In genomic region chr7:148507741-148508285, GRCh38 we compare ENCODE assay signal across 24 cellular contexts.
DNase-seq lines count a peak whose midpoint lies in the region; ATAC-seq, FAIRE-seq and TF ChIP-seq lines count a peak whose summit lies in the region.
"Had no signal": no experiment of that assay in that cellular context is flagged by ENCODE, and none has a peak within 500 bp of the region (broad histone marks: within the 10 kb centered on the region; RNA-seq: fewer than 3 reads in every experiment).

No MANE protein-coding gene starts in this region.

- no peaks in the 10 kb centered on the region for H4K20me1 ChIP-seq in osteoblast (ENCODE audit: insufficient read depth, low read length)

- TF ChIP-seq CTCF in osteoblast (IDR thresholded peaks at IDR 0.05; ENCODE audit: extremely low read depth, low read depth, low read length): no peak

- no peaks in the 10 kb centered on the region for H3K9me3 Mint-ChIP-seq in activated naive CD8-positive, alpha-beta T cell treated with anti-CD3 and anti-CD28 coated beads, Interleukin-2, amount 50 U/mL, for 24 hours
- H3K9me3 Mint-ChIP-seq in activated naive CD8-positive, alpha-beta T cell treated with anti-CD3 and anti-CD28 coated beads for 36 hours: no peaks in the 10 kb centered on the region
- no peaks in the 10 kb centered on the region for H3K9me3 Mint-ChIP-seq in stimulated activated naive B cell treated with anti-CD40 and anti-IgM and Interleukin-4, amounts not matched to agents 10 μg/mL and 1 μg/mL and 100 μg/mL, for 72 hours
- H3K9me3 Mint-ChIP-seq: CD14-positive monocyte, GM23338, naive B cell, T-cell had no signal

- no peak for TF ChIP-seq POLR2A in H54 (IDR thresholded peaks at IDR 0.05; ENCODE audit: low read depth, low read length)

- no peaks in the 10 kb centered on the region for H3K36me3 Mint-ChIP-seq in activated naive CD8-positive, alpha-beta T cell treated with anti-CD3 and anti-CD28 coated beads, Interleukin-2, amount 50 U/mL, for 24 hours (ENCODE audit: low read depth)
- no peaks in the 10 kb centered on the region for H3K36me3 Mint-ChIP-seq in activated naive CD8-positive, alpha-beta T cell treated with anti-CD3 and anti-CD28 coated beads for 36 hours
- H3K36me3 Mint-ChIP-seq in stimulated activated naive B cell treated with anti-CD40 and anti-IgM and Interleukin-4, amounts not matched to agents 10 μg/mL and 1 μg/mL and 100 μg/mL, for 72 hours: no peaks in the 10 kb centered on the region
- H3K36me3 Mint-ChIP-seq: CD14-positive monocyte, naive B cell, T-cell had no signal

- no peaks in the 10 kb centered on the region for H3K79me2 ChIP-seq in osteoblast (ENCODE audit: insufficient read depth, low read length)

- H2AFZ ChIP-seq in osteoblast (ENCODE audit: low read length): no peak overlapping the region
- H2AFZ ChIP-seq: GM23338 had no signal

- no peak for FAIRE-seq in H54 (lab: Jason Lieb, UNC)
- FAIRE-seq: islet of Langerhans had no signal

- H3K4me3 Mint-ChIP-seq in activated naive CD8-positive, alpha-beta T cell treated with anti-CD3 and anti-CD28 coated beads, Interleukin-2, amount 50 U/mL, for 24 hours: no peak overlapping the region
- H3K4me3 Mint-ChIP-seq in activated naive CD8-positive, alpha-beta T cell treated with anti-CD3 and anti-CD28 coated beads for 36 hours: no peak overlapping the region
- H3K4me3 Mint-ChIP-seq in stimulated activated naive B cell treated with anti-CD40 and anti-IgM and Interleukin-4, amounts not matched to agents 10 μg/mL and 1 μg/mL and 100 μg/mL, for 72 hours: no peak overlapping the region
- H3K4me3 Mint-ChIP-seq: CD14-positive monocyte, GM23338, T-cell had no signal

- peak; percentile 62 to 64 for ATAC-seq in activated CD4-positive, CD25-positive, alpha-beta regulatory T cell treated with anti-CD3 and anti-CD28 coated beads, Interleukin-2, amount 50 U/mL, for 24 hours
- ATAC-seq in activated naive CD8-positive, alpha-beta T cell treated with anti-CD3 and anti-CD28 coated beads, Interleukin-2, amount 50 U/mL, for 24 hours: no peak
- peak in 1 of 2 donors; percentile 7 for ATAC-seq in stimulated activated naive B cell treated with anti-CD40 and anti-IgM and Interleukin-4, amounts not matched to agents 10 μg/mL and 1 μg/mL and 100 μg/mL, for 72 hours (replicated peaks)
- ATAC-seq: GM23338, left ventricle myocardium superior, T-cell had no signal

- H3K27me3 ChIP-seq in osteoblast (ENCODE audit: insufficient read depth, low read length): peaks cover 7% of the 10 kb centered on the region
- H3K27me3 ChIP-seq: breast epithelium had no signal

- no peaks in the 10 kb centered on the region for H3K4me1 ChIP-seq in osteoblast (ENCODE audit: insufficient read depth, low read length)
- H3K4me1 ChIP-seq: breast epithelium, tibial artery had no signal

- no peaks in the 10 kb centered on the region for H3K9me3 ChIP-seq in osteoblast (ENCODE audit: low read depth, low read length)
- H3K9me3 ChIP-seq: breast epithelium, tibial artery had no signal

- no peak overlapping the region for H3K4me2 ChIP-seq in osteoblast (ENCODE audit: insufficient read depth, low read length)
- H3K4me2 ChIP-seq: GM23338 had no signal

- no peaks in the 10 kb centered on the region for H3K36me3 ChIP-seq in osteoblast (ENCODE audit: insufficient read depth, low read length)
- H3K36me3 ChIP-seq: breast epithelium, tibial artery had no signal

- no peak for DNase-seq in activated CD4-positive, CD25-positive, alpha-beta regulatory T cell (lab: John Stamatoyannopoulos, UW)
- DNase-seq in activated naive CD8-positive, alpha-beta T cell treated with anti-CD3 and anti-CD28 coated beads, Interleukin-2, amount 50 U/mL, for 24 hours: peak; percentile 9
- no peak for DNase-seq in activated naive CD8-positive, alpha-beta T cell treated with anti-CD3 and anti-CD28 coated beads for 36 hours
- DNase-seq in osteoblast (ENCODE audit: insufficient read length, low spot score, missing footprints) (peak; percentile 37), GDM1 (lab: John Stamatoyannopoulos, UW) (no peak), H54 (ENCODE audit: insufficient read length, low spot score) (no peak)
- DNase-seq in stimulated activated naive B cell treated with anti-CD40 and anti-IgM and Interleukin-4, amounts not matched to agents 10 μg/mL and 1 μg/mL and 100 μg/mL, for 72 hours: no peak
- DNase-seq: activated gamma-delta T cell treated with Interleukin-2 at 50 U/mL for 16 hours, Calu3, KBM-7, left ventricle myocardium superior, NCI-H1436 treated with DMSO at 0.1 percent for 48 hours, NCI-H345, NCI-H748 treated with DMSO at 0.1 percent for 48 hours, occipital lobe, T-cell, tibial artery had no signal

- H3K4me1 Mint-ChIP-seq in activated naive CD8-positive, alpha-beta T cell treated with anti-CD3 and anti-CD28 coated beads, Interleukin-2, amount 50 U/mL, for 24 hours: peaks cover 20% of the 10 kb centered on the region
- H3K4me1 Mint-ChIP-seq in activated naive CD8-positive, alpha-beta T cell treated with anti-CD3 and anti-CD28 coated beads for 36 hours: peaks cover 11% of the 10 kb centered on the region
- H3K4me1 Mint-ChIP-seq in stimulated activated naive B cell treated with anti-CD40 and anti-IgM and Interleukin-4, amounts not matched to agents 10 μg/mL and 1 μg/mL and 100 μg/mL, for 72 hours: peaks cover 16 to 40% of the 10 kb centered on the region in 2 donors

- H3K4me3 ChIP-seq in osteoblast (ENCODE audit: insufficient read depth, low read length): no peak overlapping the region
- H3K4me3 ChIP-seq: breast epithelium, GM23338, tibial artery had no signal

- peaks cover 9% of the 10 kb centered on the region for H3K27me3 Mint-ChIP-seq in activated naive CD8-positive, alpha-beta T cell treated with anti-CD3 and anti-CD28 coated beads, Interleukin-2, amount 50 U/mL, for 24 hours
- no peaks in the 10 kb centered on the region for H3K27me3 Mint-ChIP-seq in activated naive CD8-positive, alpha-beta T cell treated with anti-CD3 and anti-CD28 coated beads for 36 hours
- H3K27me3 Mint-ChIP-seq in stimulated activated naive B cell treated with anti-CD40 and anti-IgM and Interleukin-4, amounts not matched to agents 10 μg/mL and 1 μg/mL and 100 μg/mL, for 72 hours: peaks cover 0 to 1% of the 10 kb centered on the region in 2 donors
- H3K27me3 Mint-ChIP-seq: T-cell had no signal

- no peak overlapping the region for H3K27ac ChIP-seq in osteoblast (ENCODE audit: low read depth, low read length)
- H3K27ac ChIP-seq: 22Rv1, breast epithelium, tibial artery had no signal

- H3K27ac Mint-ChIP-seq in activated naive CD8-positive, alpha-beta T cell treated with anti-CD3 and anti-CD28 coated beads, Interleukin-2, amount 50 U/mL, for 24 hours: peak overlapping the region; percentile 16
- no peak overlapping the region for H3K27ac Mint-ChIP-seq in activated naive CD8-positive, alpha-beta T cell treated with anti-CD3 and anti-CD28 coated beads for 36 hours
- H3K27ac Mint-ChIP-seq in stimulated activated naive B cell treated with anti-CD40 and anti-IgM and Interleukin-4, amounts not matched to agents 10 μg/mL and 1 μg/mL and 100 μg/mL, for 72 hours: peak overlapping the region; percentile 4
- H3K27ac Mint-ChIP-seq: CD14-positive monocyte, GM23338, T-cell had no signal

Comparison
In these comparisons a context has a peak if more than half of its experiments do, and no peak if none do; other contexts are left out.
1. DNase-seq: peak in activated naive CD8-positive, alpha-beta T cell treated with anti-CD3 and anti-CD28 coated beads, Interleukin-2, amount 50 U/mL, for 24 hours (single experiment) and osteoblast (single experiment); none in activated CD4-positive, CD25-positive, alpha-beta regulatory T cell (0 of 4), activated naive CD8-positive, alpha-beta T cell treated with anti-CD3 and anti-CD28 coated beads for 36 hours (single experiment), stimulated activated naive B cell treated with anti-CD40 and anti-IgM and Interleukin-4, amounts not matched to agents 10 μg/mL and 1 μg/mL and 100 μg/mL, for 72 hours (single experiment), GDM1 (single experiment) and H54 (single experiment).